In genomic region chr5:160525471-160526261, GRCh38 we compare ENCODE assay signal across 18 cellular contexts.
DNase-seq lines count a peak whose midpoint lies in the region; FAIRE-seq and TF ChIP-seq lines count a peak whose summit lies in the region.
"Had no signal": no experiment of that assay in that cellular context is flagged by ENCODE, and none has a peak within 500 bp of the region (broad histone marks: within the 10 kb centered on the region; RNA-seq: fewer than 3 reads in every experiment).

No MANE protein-coding gene starts in this region.

- H3K4me1 ChIP-seq in endodermal cell (ENCODE audit: control insufficient read depth, insufficient read depth, low read length), result no peaks in the 10 kb centered on the region

- 94 to 100% methylated on average over 1 to 3 of the region's 3 CpGs for WGBS in endodermal cell (ENCODE audit: insufficient coverage in 1 of 2, insufficient read length in 1 of 2), 2 experiments
- 75 to 82% methylated on average over 3 of the region's 3 CpGs for WGBS in lower leg skin, 2 donors

- H3K27me3 ChIP-seq in endodermal cell (ENCODE audit: control insufficient read depth, insufficient read depth, low read length, poor library complexity, severe bottlenecking), result peaks cover 12% of the 10 kb centered on the region

- H3K27ac Mint-ChIP-seq in endodermal cell, result no peak overlapping the region
- H3K27ac Mint-ChIP-seq: GM23338 had no signal

- H3K4me3 Mint-ChIP-seq in endodermal cell, result no peak overlapping the region
- H3K4me3 Mint-ChIP-seq: CD4-positive, CD25-positive, alpha-beta regulatory T cell; GM23338 had no signal

- peaks cover 27% of the 10 kb centered on the region for H3K27me3 Mint-ChIP-seq in endodermal cell (ENCODE audit: insufficient read depth)
- H3K27me3 Mint-ChIP-seq: CD4-positive, CD25-positive, alpha-beta regulatory T cell had no signal

- no peaks in the 10 kb centered on the region for H3K9me3 ChIP-seq in endodermal cell (ENCODE audit: control insufficient read depth, low read length)
- H3K9me3 ChIP-seq: HAP-1 had no signal

- no peaks in the 10 kb centered on the region for H3K36me3 ChIP-seq in endodermal cell (ENCODE audit: control insufficient read depth, insufficient read depth, low read length)
- H3K36me3 ChIP-seq: HAP-1 had no signal

- H3K4me1 Mint-ChIP-seq in endodermal cell, result peaks cover 5% of the 10 kb centered on the region

- no peak for DNase-seq in GM12891 (ENCODE audit: insufficient read length, low spot score)
- peak; percentile 45 for DNase-seq in M059J (ENCODE audit: low read depth)
- peak; percentile 23 for DNase-seq in endodermal cell
- peak; percentile 29 for DNase-seq in superior temporal gyrus (ENCODE audit: extremely low spot score)
- no peak for DNase-seq in lower leg skin (ENCODE audit: low spot score in 2 of 2)
- DNase-seq in globus pallidus (ENCODE audit: low spot score), result no peak
- no peak for DNase-seq in stimulated activated CD4-positive, alpha-beta T cell treated with anti-CD3 and anti-CD28 coated beads, Interleukin-12 subunit alpha, Interleukin-12 subunit beta, amount 100 ng/mL, for 4 hours
- DNase-seq: DMS79 treated with DMSO at 0.1 percent for 48 hours, NCI-H1105, NCI-H146, NCI-H2029, NCI-H226, NCI-H524, NCI-H774 had no signal

- H3K9me3 Mint-ChIP-seq in endodermal cell, result no peaks in the 10 kb centered on the region
- H3K9me3 Mint-ChIP-seq: GM23338 had no signal

- no peak overlapping the region for H3K27ac ChIP-seq in endodermal cell (ENCODE audit: low read depth, low read length)

- TF ChIP-seq POLR2A in GM12891 (IDR thresholded peaks at IDR 0.05; ENCODE audit: low read depth, low read length) (no peak), lower leg skin (IDR thresholded peaks at IDR 0.05) (no peak)

- FAIRE-seq in GM12891 (lab: Jason Lieb, UNC), result peak; percentile 9
- FAIRE-seq: GM12878 had no signal

- no peaks in the 10 kb centered on the region for H3K36me3 Mint-ChIP-seq in endodermal cell (ENCODE audit: low read depth)

- H3K9ac ChIP-seq in endodermal cell (ENCODE audit: extremely low read depth, low read length, poor library complexity, severe bottlenecking), result no peak overlapping the region

- TF ChIP-seq CTCF in endodermal cell (conservative IDR thresholded peaks at IDR 0.05) (no peak), lower leg skin (IDR thresholded peaks at IDR 0.05) (no peak)

- intact Hi-C loops in lower leg skin (cut with DNase I; ENCODE audit: low total_unique reads), result no loop called here

- H3K4me3 ChIP-seq in endodermal cell (ENCODE audit: low read length), result no peak overlapping the region
- no peak overlapping the region for H3K4me3 ChIP-seq in lower leg skin (ENCODE audit: low read depth, poor library complexity, severe bottlenecking)
- H3K4me3 ChIP-seq: GM12878, GM23338, HAP-1 had no signal

TF ChIP-seq in GM12891, 5 proteins besides CTCF, POLR2A, EP300 and RAD21:
- TF ChIP-seq SPI1 (IDR thresholded peaks at IDR 0.05; ENCODE audit: low read depth, low read length), result no peak
- TF ChIP-seq POLR2AphosphoS5 (IDR thresholded peaks at IDR 0.05; ENCODE audit: low read depth, low read length), result no peak
- TF ChIP-seq TAF1 (IDR thresholded peaks at IDR 0.05; ENCODE audit: low read depth, low read length), result no peak
- no peak for TF ChIP-seq PAX5 (IDR thresholded peaks at IDR 0.05; ENCODE audit: insufficient read depth, low read length, severe bottlenecking)
- no peak for TF ChIP-seq POU2F2 (IDR thresholded peaks at IDR 0.05; ENCODE audit: low read depth, low read length)
TF ChIP-seq in GM12891: peak in this region for 0.

Comparison
In these comparisons a context has a peak if more than half of its experiments do, and no peak if none do; other contexts are left out.
1. DNase-seq: peak in M059J (single experiment), endodermal cell (single experiment) and superior temporal gyrus (single experiment); none in GM12891 (single experiment), lower leg skin (0 of 2), globus pallidus (single experiment) and stimulated activated CD4-positive, alpha-beta T cell treated with anti-CD3 and anti-CD28 coated beads, Interleukin-12 subunit alpha, Interleukin-12 subunit beta, amount 100 ng/mL, for 4 hours (single experiment).